11 cellular contexts compared by ENCODE assay signal in genomic region chr1:246591047-246591446, GRCh38. TPM values are rescaled to one million over a fixed set of nuclear protein-coding genes. Genes with fewer than 3 reads are reported as not detected.
DNase-seq lines count a peak whose midpoint lies in the region; ATAC-seq lines count a peak whose summit lies in the region.
"Had no signal": no experiment of that assay in that cellular context is flagged by ENCODE, and none has a peak within 500 bp of the region (broad histone marks: within the 10 kb centered on the region; RNA-seq: fewer than 3 reads in every experiment).

No MANE protein-coding gene starts in this region.

- no peaks in the 10 kb centered on the region for H3K27me3 Mint-ChIP-seq in activated CD4-positive, alpha-beta memory T cell treated with anti-CD3 and anti-CD28 coated beads for 36 hours
- H3K27me3 Mint-ChIP-seq in activated CD4-positive, alpha-beta memory T cell treated with anti-CD3 and anti-CD28 coated beads, Interleukin-2, amount 10 ng/mL, durations not matched to agents 7 days and 5 days, result no peaks in the 10 kb centered on the region
- H3K27me3 Mint-ChIP-seq in memory B cell, result no peaks in the 10 kb centered on the region

- no peaks in the 10 kb centered on the region for H3K9me3 ChIP-seq in effector memory CD4-positive, alpha-beta T cell (ENCODE audit: control insufficient read depth, low read length)

- POLR2A ChIA-PET in activated CD4-positive, alpha-beta memory T cell treated with anti-CD3 and anti-CD28 coated beads for 36 hours (lab: Charles Lee), result no interaction called here
- POLR2A ChIA-PET in activated CD4-positive, alpha-beta memory T cell treated with anti-CD3 and anti-CD28 coated beads, Interleukin-2, amount 10 ng/mL, durations not matched to agents 7 days and 5 days (lab: Charles Lee), result no interaction called here

- CTCF ChIA-PET in activated CD4-positive, alpha-beta memory T cell treated with anti-CD3 and anti-CD28 coated beads for 36 hours (lab: Charles Lee), result interaction anchor here (0.6 to 1.0 kb wide), 2 partner anchors 11 to 57 kb away, joined by 3 to 4 read pairs; no protein-coding TSS in a partner anchor
- CTCF ChIA-PET in activated CD4-positive, alpha-beta memory T cell treated with anti-CD3 and anti-CD28 coated beads, Interleukin-2, amount 10 ng/mL, durations not matched to agents 7 days and 5 days (lab: Charles Lee), result interaction anchor here (0.7 kb wide), 1 partner anchor 22 kb away, joined by 3 read pairs; no protein-coding TSS in a partner anchor

- no peak overlapping the region for H3K4me3 Mint-ChIP-seq in activated CD4-positive, alpha-beta memory T cell treated with anti-CD3 and anti-CD28 coated beads for 36 hours
- H3K4me3 Mint-ChIP-seq in activated CD4-positive, alpha-beta memory T cell treated with anti-CD3 and anti-CD28 coated beads, Interleukin-2, amount 10 ng/mL, durations not matched to agents 7 days and 5 days, result no peak overlapping the region
- no peak overlapping the region for H3K4me3 Mint-ChIP-seq in memory B cell

- H3K36me3 Mint-ChIP-seq in activated CD4-positive, alpha-beta memory T cell treated with anti-CD3 and anti-CD28 coated beads for 36 hours, result peaks cover 25% of the 10 kb centered on the region
- H3K36me3 Mint-ChIP-seq in activated CD4-positive, alpha-beta memory T cell treated with anti-CD3 and anti-CD28 coated beads, Interleukin-2, amount 10 ng/mL, durations not matched to agents 7 days and 5 days (ENCODE audit: low read depth), result peaks cover 47% of the 10 kb centered on the region
- peaks cover 22% of the 10 kb centered on the region for H3K36me3 Mint-ChIP-seq in memory B cell

- peaks cover 14% of the 10 kb centered on the region for H3K36me3 ChIP-seq in effector memory CD4-positive, alpha-beta T cell (ENCODE audit: control insufficient read depth, insufficient read depth, low read length)

- no peak for DNase-seq in activated CD4-positive, alpha-beta memory T cell treated with anti-CD3 and anti-CD28 coated beads for 36 hours
- no peak for DNase-seq in activated CD4-positive, alpha-beta memory T cell treated with anti-CD3 and anti-CD28 coated beads, Interleukin-2, amount 10 ng/mL, durations not matched to agents 7 days and 5 days
- DNase-seq in memory B cell (ENCODE audit: low spot score in 2 of 2) (no peak), ecto neural progenitor cell (ENCODE audit: low spot score) (no peak), RPMI8226 (no peak)
- no peak for DNase-seq in effector memory CD4-positive, alpha-beta T cell
- DNase-seq: activated CD4-positive, alpha-beta T cell treated with anti-CD3 and anti-CD28 coated beads, Interleukin-2, amount 50 U/mL, for 4 hours; GOT3; NCI-H510A had no signal

- H3K9me3 Mint-ChIP-seq in activated CD4-positive, alpha-beta memory T cell treated with anti-CD3 and anti-CD28 coated beads for 36 hours, result peaks cover 6% of the 10 kb centered on the region
- H3K9me3 Mint-ChIP-seq in activated CD4-positive, alpha-beta memory T cell treated with anti-CD3 and anti-CD28 coated beads, Interleukin-2, amount 10 ng/mL, durations not matched to agents 7 days and 5 days, result peaks cover 7% of the 10 kb centered on the region
- no peaks in the 10 kb centered on the region for H3K9me3 Mint-ChIP-seq in memory B cell

- no peak overlapping the region for H3K27ac ChIP-seq in effector memory CD4-positive, alpha-beta T cell (ENCODE audit: insufficient read depth, low read length, poor library complexity, severe bottlenecking)

- ATAC-seq in GM21619 (IDR thresholded peaks at IDR 0.05; ENCODE audit: unreplicated experiment) (peak; percentile 42), HG03108 (IDR thresholded peaks at IDR 0.05; ENCODE audit: unreplicated experiment) (peak; percentile 34), memory B cell (ENCODE audit: low read depth) (no peak)

- peak overlapping the region; percentile 71 for H3K27ac Mint-ChIP-seq in activated CD4-positive, alpha-beta memory T cell treated with anti-CD3 and anti-CD28 coated beads for 36 hours
- no peak overlapping the region for H3K27ac Mint-ChIP-seq in activated CD4-positive, alpha-beta memory T cell treated with anti-CD3 and anti-CD28 coated beads, Interleukin-2, amount 10 ng/mL, durations not matched to agents 7 days and 5 days
- H3K27ac Mint-ChIP-seq in memory B cell, result peak overlapping the region; percentile 45

- H3K27me3 ChIP-seq in effector memory CD4-positive, alpha-beta T cell (replicated peaks; ENCODE audit: control insufficient read depth, insufficient read depth, low read length, poor library complexity, severe bottlenecking), result no peaks in the 10 kb centered on the region

- intact Hi-C loops in activated CD4-positive, alpha-beta memory T cell treated with anti-CD3 and anti-CD28 coated beads for 36 hours (cut with micrococcal nuclease), result loop anchor here (1.0 kb wide), 2 partner anchors 11 to 22 kb away; no protein-coding TSS in a partner anchor

- H3K4me1 ChIP-seq in effector memory CD4-positive, alpha-beta T cell (ENCODE audit: control insufficient read depth, insufficient read depth, low read length, poor library complexity, severe bottlenecking), result peaks cover 5% of the 10 kb centered on the region

- peaks cover 51% of the 10 kb centered on the region for H3K4me1 Mint-ChIP-seq in activated CD4-positive, alpha-beta memory T cell treated with anti-CD3 and anti-CD28 coated beads for 36 hours (ENCODE audit: low read depth)
- peaks cover 31% of the 10 kb centered on the region for H3K4me1 Mint-ChIP-seq in activated CD4-positive, alpha-beta memory T cell treated with anti-CD3 and anti-CD28 coated beads, Interleukin-2, amount 10 ng/mL, durations not matched to agents 7 days and 5 days
- H3K4me1 Mint-ChIP-seq in memory B cell, result peaks cover 18% of the 10 kb centered on the region

- no peak overlapping the region for H3K4me3 ChIP-seq in effector memory CD4-positive, alpha-beta T cell (ENCODE audit: insufficient read depth, low read depth, low read length, poor library complexity, severe bottlenecking)

RNA-seq across cellular contexts. Expression of gene CNST, which starts 24.8 kb away (rescaled TPM):
- 10 to 100 TPM; 25.9 TPM for total RNA-seq in activated CD4-positive, alpha-beta memory T cell treated with anti-CD3 and anti-CD28 coated beads for 36 hours
- total RNA-seq in activated CD4-positive, alpha-beta memory T cell treated with anti-CD3 and anti-CD28 coated beads, Interleukin-2, amount 10 ng/mL, durations not matched to agents 7 days and 5 days, result 10 to 100 TPM; 36.2 to 39.3 TPM

RNA-seq across cellular contexts. Expression of gene TFB2M, which starts 25.0 kb away (rescaled TPM):
- 10 to 100 TPM; 13.6 to 14.5 TPM for total RNA-seq in activated CD4-positive, alpha-beta memory T cell treated with anti-CD3 and anti-CD28 coated beads for 36 hours
- 1 to 10 TPM; 7.4 to 9.0 TPM for total RNA-seq in activated CD4-positive, alpha-beta memory T cell treated with anti-CD3 and anti-CD28 coated beads, Interleukin-2, amount 10 ng/mL, durations not matched to agents 7 days and 5 days
